1 cellular context compared by ENCODE assay signal in genomic region chr2:239289545-239289944, GRCh38.
TF ChIP-seq lines count a peak whose summit lies in the region.

No MANE protein-coding gene starts in this region.

TF ChIP-seq in GM23338, 12 proteins besides CTCF, POLR2A, EP300 and RAD21 (continued from another document):
- no peak for TF ChIP-seq STAT1 (IDR thresholded peaks at IDR 0.05; ENCODE audit: unreplicated experiment)
- TF ChIP-seq REST (IDR thresholded peaks at IDR 0.05; ENCODE audit: unreplicated experiment), result no peak
- TF ChIP-seq CREB1 (CRISPR knock-in tag; IDR thresholded peaks at IDR 0.05; ENCODE audit: low read depth), result no peak
- TF ChIP-seq EZH2 (IDR thresholded peaks at IDR 0.05; ENCODE audit: low read depth, unreplicated experiment), result no peak
- no peak for TF ChIP-seq POLR2AphosphoS5 (IDR thresholded peaks at IDR 0.05; ENCODE audit: low read depth)
